Comparison of ENCODE assay signal across 20 cellular contexts in genomic region chr5:73655521-73656160, GRCh38. TPM values are rescaled to one million over a fixed set of nuclear protein-coding genes. Genes with fewer than 3 reads are reported as not detected.
DNase-seq lines count a peak whose midpoint lies in the region; FAIRE-seq and TF ChIP-seq lines count a peak whose summit lies in the region.
"Had no signal": no experiment of that assay in that cellular context is flagged by ENCODE, and none has a peak within 500 bp of the region (broad histone marks: within the 10 kb centered on the region; RNA-seq: fewer than 3 reads in every experiment).

No MANE protein-coding gene starts in this region.

- peak overlapping the region; percentile 8 for H3K4me2 ChIP-seq in fibroblast of lung (ENCODE audit: extremely low read depth, insufficient read depth, low read length)

- H3K27ac ChIP-seq in fibroblast of lung (ENCODE audit: insufficient read depth, low read length) = no peak overlapping the region
- H3K27ac ChIP-seq in endodermal cell (ENCODE audit: low read depth, low read length) = no peak overlapping the region
- H3K27ac ChIP-seq: esophagus muscularis mucosa, parathyroid adenoma had no signal

- no peak overlapping the region for H3K27ac Mint-ChIP-seq in endodermal cell
- H3K27ac Mint-ChIP-seq: CD4-positive, alpha-beta memory T cell; naive B cell had no signal

- no peaks in the 10 kb centered on the region for H3K4me1 Mint-ChIP-seq in endodermal cell
- H3K4me1 Mint-ChIP-seq: CD4-positive, alpha-beta memory T cell; naive B cell had no signal

- no peaks in the 10 kb centered on the region for H3K9me3 Mint-ChIP-seq in endodermal cell
- H3K9me3 Mint-ChIP-seq: CD4-positive, alpha-beta memory T cell; naive B cell had no signal

- no peaks in the 10 kb centered on the region for H3K27me3 ChIP-seq in fibroblast of lung (ENCODE audit: control insufficient read depth, insufficient read depth, low read length)
- H3K27me3 ChIP-seq in endodermal cell (ENCODE audit: control insufficient read depth, insufficient read depth, low read length, poor library complexity, severe bottlenecking) = no peaks in the 10 kb centered on the region
- H3K27me3 ChIP-seq: esophagus muscularis mucosa, stomach had no signal

- no peak overlapping the region for H3K4me3 Mint-ChIP-seq in endodermal cell
- H3K4me3 Mint-ChIP-seq: CD4-positive, alpha-beta memory T cell; naive B cell had no signal

- no peaks in the 10 kb centered on the region for H3K36me3 Mint-ChIP-seq in endodermal cell (ENCODE audit: low read depth)
- H3K36me3 Mint-ChIP-seq: CD4-positive, alpha-beta memory T cell; naive B cell had no signal

- intact Hi-C loops in posterior vena cava (cut with DNase I) = no loop called here

- no peaks in the 10 kb centered on the region for H4K20me1 ChIP-seq in fibroblast of lung (ENCODE audit: control insufficient read depth, extremely low read depth, insufficient read depth, low read length)

- H3K27me3 Mint-ChIP-seq in endodermal cell (ENCODE audit: insufficient read depth) = peaks cover 4% of the 10 kb centered on the region

- H3K9me3 ChIP-seq in fibroblast of lung (ENCODE audit: control insufficient read depth, insufficient read depth, low read depth, low read length) = no peaks in the 10 kb centered on the region
- H3K9me3 ChIP-seq in endodermal cell (ENCODE audit: control insufficient read depth, low read length) = no peaks in the 10 kb centered on the region
- H3K9me3 ChIP-seq: esophagus muscularis mucosa, stomach had no signal

- no peak for DNase-seq in GM19239 (ENCODE audit: insufficient read length, low spot score)
- DNase-seq in RPMI7951 (ENCODE audit: low read depth) = peak; percentile 58
- DNase-seq in fibroblast of lung (ENCODE audit: low read depth in 2 of 2) = no peak
- peak; percentile 45 for DNase-seq in stromal cell of bone marrow (ENCODE audit: low read depth)
- no peak for DNase-seq in posterior vena cava (ENCODE audit: low spot score)
- no peak for DNase-seq in endodermal cell
- DNase-seq in occipital lobe (lab: John Stamatoyannopoulos, UW) = no peak
- DNase-seq in activated effector memory CD4-positive, alpha-beta T cell treated with anti-CD3 and anti-CD28 coated beads, Interleukin-2, amount 50 U/mL, for 16 hours = no peak
- DNase-seq: activated CD4-positive, alpha-beta T cell treated with anti-CD3 and anti-CD28 coated beads, Interleukin-2, amount 50 U/mL, for 1 hour; activated CD8-positive, alpha-beta memory T cell treated with anti-CD3 and anti-CD28 coated beads, Interleukin-2, amount 50 U/mL, for 48 hours; activated gamma-delta T cell; CD4-positive, alpha-beta memory T cell; MM.1S; naive B cell; NCI-H187 treated with DMSO at 0.1 percent for 48 hours; SHP77; stimulated activated CD4-positive, alpha-beta T cell treated with anti-CD3 and anti-CD28 coated beads, Interleukin-2, amount 100 ng/mL, for 24 hours; stomach had no signal

- H3K4me3 ChIP-seq in fibroblast of lung (replicated peaks in 1 of 4; ENCODE audit: control extremely low read depth in 1 of 4, insufficient read depth in 1 of 4, low read depth in 3 of 4, low read length in 4 of 4) (no peak overlapping the region), endodermal cell (ENCODE audit: low read length) (no peak overlapping the region)
- H3K4me3 ChIP-seq: esophagus muscularis mucosa, stomach had no signal

- no peaks in the 10 kb centered on the region for H3K36me3 ChIP-seq in fibroblast of lung (ENCODE audit: control insufficient read depth, insufficient read depth, low read length)
- H3K36me3 ChIP-seq in endodermal cell (ENCODE audit: control insufficient read depth, insufficient read depth, low read length) = no peaks in the 10 kb centered on the region
- H3K36me3 ChIP-seq: esophagus muscularis mucosa, stomach had no signal

- H3K9ac ChIP-seq in fibroblast of lung (ENCODE audit: insufficient read depth, low read length) (no peak overlapping the region), endodermal cell (ENCODE audit: extremely low read depth, low read length, poor library complexity, severe bottlenecking) (no peak overlapping the region)
- H3K9ac ChIP-seq: parathyroid adenoma had no signal

- H3K4me1 ChIP-seq in fibroblast of lung (ENCODE audit: control insufficient read depth, extremely low read depth, insufficient read depth, low read length) (peaks cover 3% of the 10 kb centered on the region), endodermal cell (ENCODE audit: control insufficient read depth, insufficient read depth, low read length) (no peaks in the 10 kb centered on the region)
- H3K4me1 ChIP-seq: parathyroid adenoma had no signal

- WGBS in endodermal cell (ENCODE audit: insufficient coverage in 1 of 2, insufficient read length in 1 of 2), 2 experiments = 90 to 93% methylated on average over 2 to 6 of the region's 6 CpGs

- FAIRE-seq in GM19239 (lab: Jason Lieb, UNC) = peak; percentile 68

- no peak overlapping the region for H2AFZ ChIP-seq in fibroblast of lung (ENCODE audit: low read length)
- H2AFZ ChIP-seq: parathyroid adenoma had no signal

- H3K79me2 ChIP-seq in fibroblast of lung (ENCODE audit: control insufficient read depth, insufficient read depth, low read length) = peaks cover 1% of the 10 kb centered on the region
- H3K79me2 ChIP-seq: parathyroid adenoma had no signal

- TF ChIP-seq CTCF in fibroblast of lung (conservative IDR thresholded peaks at IDR 0.05 in 1 of 2, IDR thresholded peaks at IDR 0.05 in 1 of 2; ENCODE audit: low read depth in 1 of 2, low read length in 2 of 2) (no peak), endodermal cell (conservative IDR thresholded peaks at IDR 0.05) (no peak)

RNA-seq across cellular contexts. Expression of gene ARHGEF28, which starts 29.6 kb away (rescaled TPM):
- 11.3 and 13.4 TPM in 2 replicates for total RNA-seq in RPMI7951 (2014; rRNA removed; shearing (Covaris generic))
- 10.3 and 34.3 TPM in 2 replicates for total RNA-seq in fibroblast of lung
- polyA plus RNA-seq in fibroblast of lung = 2.3 and 3.5 TPM in 2 replicates
- 4.7 and 6.7 TPM in 2 replicates for polyA plus RNA-seq in fibroblast of lung (2012)
- polyA minus RNA-seq in fibroblast of lung (ENCODE audit: low replicate concordance) = 4.9 and 11.8 TPM in 2 replicates
- total RNA-seq in posterior vena cava = 10 to 100 TPM; 12.7 to 13.0 TPM
- 1 to 10 TPM in 1 of 2 donors, under 1 TPM in 1; 0.92 to 1.2 TPM for total RNA-seq in endodermal cell
- polyA plus RNA-seq in endodermal cell (2013, experiment 1 of 2) = 1.5 TPM
- polyA plus RNA-seq in endodermal cell (2013, experiment 2 of 2) = 0.83 TPM
- 6.7 TPM for total RNA-seq in occipital lobe
- total RNA-seq: CD4-positive, alpha-beta memory T cell had no signal
- polyA plus RNA-seq: CD4-positive, alpha-beta memory T cell had no signal

Comparison
In these comparisons a context has a peak if more than half of its experiments do, and no peak if none do; other contexts are left out.
1. DNase-seq: peak in RPMI7951 (single experiment) and stromal cell of bone marrow (single experiment); none in GM19239 (single experiment), fibroblast of lung (0 of 2), posterior vena cava (single experiment), endodermal cell (single experiment), occipital lobe (single experiment) and activated effector memory CD4-positive, alpha-beta T cell treated with anti-CD3 and anti-CD28 coated beads, Interleukin-2, amount 50 U/mL, for 16 hours (single experiment).